In genomic region chr13:35716644-35717170, GRCh38 we compare ENCODE assay signal across 2 cellular contexts.
TF ChIP-seq lines count a peak whose summit lies in the region.

No MANE protein-coding gene starts in this region.

TF ChIP-seq in IMR-90, 13 proteins besides CTCF, POLR2A, EP300 and RAD21:
- no peak for TF ChIP-seq RFX5 (IDR thresholded peaks at IDR 0.05; ENCODE audit: low read depth, low read length)
- no peak for TF ChIP-seq MAZ (IDR thresholded peaks at IDR 0.05; ENCODE audit: borderline replicate concordance, low read depth, low read length)
- no peak for TF ChIP-seq MAFK (IDR thresholded peaks at IDR 0.05; ENCODE audit: low read depth, low read length)
- no peak for TF ChIP-seq CHD1 (IDR thresholded peaks at IDR 0.05; ENCODE audit: low read depth, low read length)
- TF ChIP-seq SMC3 (IDR thresholded peaks at IDR 0.05; ENCODE audit: low read depth, low read length) = no peak
- no peak for TF ChIP-seq ELK1 (IDR thresholded peaks at IDR 0.05; ENCODE audit: borderline replicate concordance, low read depth, low read length)
- TF ChIP-seq BHLHE40 (IDR thresholded peaks at IDR 0.05; ENCODE audit: low read depth, low read length) = no peak
- no peak for TF ChIP-seq CEBPB (IDR thresholded peaks at IDR 0.05; ENCODE audit: low read depth, low read length)
- TF ChIP-seq USF2 (IDR thresholded peaks at IDR 0.05; ENCODE audit: low read depth, low read length) = no peak
- no peak for TF ChIP-seq NFE2L2 (IDR thresholded peaks at IDR 0.05; ENCODE audit: low read depth, low read length)
- no peak for TF ChIP-seq FOS (IDR thresholded peaks at IDR 0.05; ENCODE audit: low read depth, low read length)
- TF ChIP-seq RCOR1 (IDR thresholded peaks at IDR 0.05; ENCODE audit: insufficient replicate concordance, low read length) = no peak
- TF ChIP-seq MXI1 (IDR thresholded peaks at IDR 0.05; ENCODE audit: borderline replicate concordance, low read depth, low read length) = no peak

TF ChIP-seq in H1, 55 proteins besides CTCF, POLR2A, EP300 and RAD21:
- TF ChIP-seq E2F6 (IDR thresholded peaks at IDR 0.05) (no peak), HDAC6 (IDR thresholded peaks at IDR 0.05; ENCODE audit: low read depth, low read length) (no peak), CBX5 (IDR thresholded peaks at IDR 0.05; ENCODE audit: low read depth, low read length) (no peak), POU5F1 (IDR thresholded peaks at IDR 0.05; ENCODE audit: low read depth, low read length) (no peak)
TF ChIP-seq in H1: peak in this region for 0.
